In the genomic region with DNA sequence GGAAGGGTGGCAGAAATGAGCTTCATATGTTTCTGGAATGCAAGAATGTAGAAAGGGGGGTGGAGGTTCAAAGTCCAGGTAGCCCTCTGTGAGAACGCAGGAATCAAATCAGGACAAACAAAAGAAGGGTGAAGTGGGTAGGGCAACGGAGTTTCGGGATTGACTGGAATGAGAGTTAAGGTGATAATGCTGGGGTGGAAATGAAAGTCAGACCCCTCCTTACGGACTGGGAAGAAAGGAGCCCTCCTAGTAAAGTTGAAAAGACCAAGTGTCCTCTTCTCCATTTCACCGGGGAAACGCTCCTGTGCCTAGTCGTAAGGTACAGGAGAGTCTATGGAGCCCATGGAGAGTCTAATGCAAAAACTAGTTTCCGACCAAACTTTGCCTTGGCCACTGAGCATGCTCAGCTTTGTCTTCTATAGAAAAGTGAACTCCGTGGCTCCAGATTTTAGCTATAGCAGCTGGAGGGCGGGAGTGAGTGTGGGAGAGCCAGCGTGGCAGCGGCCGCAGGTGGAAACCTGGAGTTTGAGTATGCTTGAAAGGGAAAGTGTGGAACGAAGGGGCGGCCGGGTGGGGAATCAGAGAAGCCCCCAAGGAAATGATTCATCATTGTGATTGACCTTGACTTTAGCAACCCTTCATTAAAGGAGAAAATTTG, we compare ENCODE assay signal across 8 cellular contexts. TPM values are rescaled to one million over a fixed set of nuclear protein-coding genes. Genes with fewer than 3 reads are reported as not detected.
DNase-seq lines count a peak whose midpoint lies in the region; ATAC-seq lines count a peak whose summit lies in the region.

No MANE protein-coding gene starts in this region.

- peak overlapping the region; percentile 81 to 88 for H3K4me3 ChIP-seq in neuronal stem cell (ENCODE audit: low read length in 2 of 2)

- peaks cover 0 to 3% (median 2%) of the 10 kb centered on the region in 3 experiments for H3K27me3 ChIP-seq in neuronal stem cell (ENCODE audit: control insufficient read depth in 3 of 3, insufficient read depth in 3 of 3, low read depth in 1 of 3, low read length in 3 of 3)

- H3K4me1 ChIP-seq in neuronal stem cell (ENCODE audit: control insufficient read depth in 2 of 2, insufficient read depth in 1 of 2, low read depth in 1 of 2, low read length in 2 of 2) = peaks cover 3 to 6% of the 10 kb centered on the region in 2 donors

- peak overlapping the region; percentile 94 for H2AFZ ChIP-seq in neuronal stem cell (ENCODE audit: low read length)

- DNase-seq in NK-92 treated with Interleukin-12 subunit alpha and Interleukin-12 subunit beta, amount 100 ng/mL, for 24 hours (lab: John Stamatoyannopoulos, UW) = peak; percentile 41
- DNase-seq in NK-92 (lab: John Stamatoyannopoulos, UW; ENCODE audit: unreplicated experiment) (no peak), HPDE6-E6E7 (ENCODE audit: extremely low spot score) (peak; percentile 66), NOMO-1 treated with dmso at 0.1 percent for 144 hours (lab: John Stamatoyannopoulos, UW; ENCODE audit: unreplicated experiment) (peak; percentile 57), germinal center (ENCODE audit: low spot score) (peak; percentile 56), neuronal stem cell (ENCODE audit: low spot score) (peak; percentile 33)
- DNase-seq in activated T-helper 9 cell treated with anti-CD3 and anti-CD28 coated beads, Interleukin-2, amount 50 U/mL, for 16 hours (ENCODE audit: low read depth) = peak; percentile 14

- H2BK5ac ChIP-seq in neuronal stem cell (ENCODE audit: low read length) = no peak overlapping the region

- no peak overlapping the region for H2BK12ac ChIP-seq in neuronal stem cell (ENCODE audit: low read length)

- H3K4me2 ChIP-seq in neuronal stem cell (ENCODE audit: insufficient read depth, low read length, poor library complexity, severe bottlenecking) = peak overlapping the region; percentile 96

- H3K36me3 ChIP-seq in neuronal stem cell (replicated peaks in 1 of 2; ENCODE audit: control insufficient read depth in 2 of 2, insufficient read depth in 2 of 2, low read length in 2 of 2) = no peaks in the 10 kb centered on the region

- H3K4ac ChIP-seq in neuronal stem cell (ENCODE audit: low read length) = no peak overlapping the region

- no peak overlapping the region for H4K8ac ChIP-seq in neuronal stem cell (ENCODE audit: low read depth, low read length)

- no peak overlapping the region for H2BK15ac ChIP-seq in neuronal stem cell (ENCODE audit: low read length)

- no peak for ATAC-seq in GM19023 (IDR thresholded peaks at IDR 0.05; ENCODE audit: unreplicated experiment)

- no peak overlapping the region for H3K14ac ChIP-seq in neuronal stem cell (ENCODE audit: low read length)

- no peaks in the 10 kb centered on the region for H3K79me1 ChIP-seq in neuronal stem cell (ENCODE audit: low read depth, low read length)

- H2AK5ac ChIP-seq in neuronal stem cell (ENCODE audit: low read depth, low read length) = no peak overlapping the region

- H3K23ac ChIP-seq in neuronal stem cell (ENCODE audit: low read depth, low read length, poor library complexity) = no peak overlapping the region

- no peak overlapping the region for H3K9ac ChIP-seq in neuronal stem cell (ENCODE audit: low read depth, low read length, poor library complexity)

- no peak overlapping the region for H4K91ac ChIP-seq in neuronal stem cell (ENCODE audit: low read depth, low read length, poor library complexity)

- no peak overlapping the region for H3K27ac ChIP-seq in neuronal stem cell (replicated peaks; ENCODE audit: low read length)

- H3K9me3 ChIP-seq in neuronal stem cell (replicated peaks in 1 of 2; ENCODE audit: control insufficient read depth in 2 of 2, insufficient read depth in 1 of 2, low read depth in 1 of 2, low read length in 2 of 2) = peaks cover 0 to 3% of the 10 kb centered on the region in 2 donors

- WGBS in neuronal stem cell (ENCODE audit: extremely low coverage in 2 of 2, insufficient read length in 2 of 2, insufficient replicate concordance in 1 of 2), 2 donors = no CpG with 5 or more reads among the region's 16 CpGs

- H2BK120ac ChIP-seq in neuronal stem cell (ENCODE audit: low read depth, low read length) = no peak overlapping the region

- H3K18ac ChIP-seq in neuronal stem cell (ENCODE audit: low read length) = no peak overlapping the region

RNA-seq across cellular contexts. Expression of a gene that starts 1.4 kb away (rescaled TPM):
- polyA plus RNA-seq in neuronal stem cell (2013, experiment 1 of 2) = 7.5 TPM
- 7.4 TPM for polyA plus RNA-seq in neuronal stem cell (2013, experiment 2 of 2)
